1 cellular context compared by ENCODE assay signal in the genomic region with DNA sequence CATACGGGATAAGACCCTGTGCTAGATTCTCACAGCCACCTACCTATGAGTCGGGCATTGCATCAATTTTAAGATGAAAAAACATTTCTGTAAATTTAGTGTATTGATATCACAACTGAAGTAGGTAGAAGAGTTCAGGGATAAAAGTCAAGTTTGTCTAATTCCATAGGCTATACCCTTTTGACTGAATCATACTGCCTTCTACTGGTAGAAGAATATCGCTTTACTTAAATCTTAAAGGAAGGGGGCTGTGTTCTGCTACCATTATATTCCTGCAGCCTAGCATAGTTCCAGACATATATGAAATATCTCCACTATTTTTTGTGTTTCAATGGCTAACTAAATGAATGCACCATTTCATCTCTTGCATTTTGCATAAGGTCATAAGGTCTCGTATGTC.
TF ChIP-seq lines count a peak whose summit lies in the region.

No MANE protein-coding gene starts in this region.

TF ChIP-seq in H1, 55 proteins besides CTCF, POLR2A, EP300 and RAD21:
- TF ChIP-seq HDAC2 (IDR thresholded peaks at IDR 0.05; ENCODE audit: borderline replicate concordance in 1 of 2, low read depth in 2 of 2, low read length in 2 of 2) (no peak), NRF1 (IDR thresholded peaks at IDR 0.05; ENCODE audit: low read depth, low read length) (no peak), TAF1 (IDR thresholded peaks at IDR 0.05; ENCODE audit: low read depth, low read length) (no peak), RNF2 (IDR thresholded peaks at IDR 0.05; ENCODE audit: borderline replicate concordance, low read depth, low read length, missing control alignments, poor library complexity, severe bottlenecking) (no peak), HDAC6 (IDR thresholded peaks at IDR 0.05; ENCODE audit: low read depth, low read length) (no peak), RBBP5 (IDR thresholded peaks at IDR 0.05; ENCODE audit: borderline replicate concordance, low read depth, low read length) (no peak), TAF7 (optimal IDR thresholded peaks at IDR 0.05; ENCODE audit: borderline replicate concordance, low read depth, low read length) (no peak), SIN3A (conservative IDR thresholded peaks at IDR 0.05 in 1 of 2, IDR thresholded peaks at IDR 0.05 in 1 of 2; ENCODE audit: low read depth in 1 of 2, low read length in 2 of 2) (no peak), SP4 (IDR thresholded peaks at IDR 0.05; ENCODE audit: low read length) (no peak), CHD2 (IDR thresholded peaks at IDR 0.05; ENCODE audit: low read length) (no peak), ZNF274 (IDR thresholded peaks at IDR 0.05; ENCODE audit: borderline replicate concordance, extremely low read depth, low read length) (no peak), MAX (IDR thresholded peaks at IDR 0.05) (no peak), JUN (IDR thresholded peaks at IDR 0.05; ENCODE audit: low read depth, low read length) (no peak), SRF (IDR thresholded peaks at IDR 0.05; ENCODE audit: low read depth, low read length) (no peak), FOSL1 (IDR thresholded peaks at IDR 0.05; ENCODE audit: insufficient read depth, low read depth, low read length) (no peak)
- TF ChIP-seq, protein P1, sequence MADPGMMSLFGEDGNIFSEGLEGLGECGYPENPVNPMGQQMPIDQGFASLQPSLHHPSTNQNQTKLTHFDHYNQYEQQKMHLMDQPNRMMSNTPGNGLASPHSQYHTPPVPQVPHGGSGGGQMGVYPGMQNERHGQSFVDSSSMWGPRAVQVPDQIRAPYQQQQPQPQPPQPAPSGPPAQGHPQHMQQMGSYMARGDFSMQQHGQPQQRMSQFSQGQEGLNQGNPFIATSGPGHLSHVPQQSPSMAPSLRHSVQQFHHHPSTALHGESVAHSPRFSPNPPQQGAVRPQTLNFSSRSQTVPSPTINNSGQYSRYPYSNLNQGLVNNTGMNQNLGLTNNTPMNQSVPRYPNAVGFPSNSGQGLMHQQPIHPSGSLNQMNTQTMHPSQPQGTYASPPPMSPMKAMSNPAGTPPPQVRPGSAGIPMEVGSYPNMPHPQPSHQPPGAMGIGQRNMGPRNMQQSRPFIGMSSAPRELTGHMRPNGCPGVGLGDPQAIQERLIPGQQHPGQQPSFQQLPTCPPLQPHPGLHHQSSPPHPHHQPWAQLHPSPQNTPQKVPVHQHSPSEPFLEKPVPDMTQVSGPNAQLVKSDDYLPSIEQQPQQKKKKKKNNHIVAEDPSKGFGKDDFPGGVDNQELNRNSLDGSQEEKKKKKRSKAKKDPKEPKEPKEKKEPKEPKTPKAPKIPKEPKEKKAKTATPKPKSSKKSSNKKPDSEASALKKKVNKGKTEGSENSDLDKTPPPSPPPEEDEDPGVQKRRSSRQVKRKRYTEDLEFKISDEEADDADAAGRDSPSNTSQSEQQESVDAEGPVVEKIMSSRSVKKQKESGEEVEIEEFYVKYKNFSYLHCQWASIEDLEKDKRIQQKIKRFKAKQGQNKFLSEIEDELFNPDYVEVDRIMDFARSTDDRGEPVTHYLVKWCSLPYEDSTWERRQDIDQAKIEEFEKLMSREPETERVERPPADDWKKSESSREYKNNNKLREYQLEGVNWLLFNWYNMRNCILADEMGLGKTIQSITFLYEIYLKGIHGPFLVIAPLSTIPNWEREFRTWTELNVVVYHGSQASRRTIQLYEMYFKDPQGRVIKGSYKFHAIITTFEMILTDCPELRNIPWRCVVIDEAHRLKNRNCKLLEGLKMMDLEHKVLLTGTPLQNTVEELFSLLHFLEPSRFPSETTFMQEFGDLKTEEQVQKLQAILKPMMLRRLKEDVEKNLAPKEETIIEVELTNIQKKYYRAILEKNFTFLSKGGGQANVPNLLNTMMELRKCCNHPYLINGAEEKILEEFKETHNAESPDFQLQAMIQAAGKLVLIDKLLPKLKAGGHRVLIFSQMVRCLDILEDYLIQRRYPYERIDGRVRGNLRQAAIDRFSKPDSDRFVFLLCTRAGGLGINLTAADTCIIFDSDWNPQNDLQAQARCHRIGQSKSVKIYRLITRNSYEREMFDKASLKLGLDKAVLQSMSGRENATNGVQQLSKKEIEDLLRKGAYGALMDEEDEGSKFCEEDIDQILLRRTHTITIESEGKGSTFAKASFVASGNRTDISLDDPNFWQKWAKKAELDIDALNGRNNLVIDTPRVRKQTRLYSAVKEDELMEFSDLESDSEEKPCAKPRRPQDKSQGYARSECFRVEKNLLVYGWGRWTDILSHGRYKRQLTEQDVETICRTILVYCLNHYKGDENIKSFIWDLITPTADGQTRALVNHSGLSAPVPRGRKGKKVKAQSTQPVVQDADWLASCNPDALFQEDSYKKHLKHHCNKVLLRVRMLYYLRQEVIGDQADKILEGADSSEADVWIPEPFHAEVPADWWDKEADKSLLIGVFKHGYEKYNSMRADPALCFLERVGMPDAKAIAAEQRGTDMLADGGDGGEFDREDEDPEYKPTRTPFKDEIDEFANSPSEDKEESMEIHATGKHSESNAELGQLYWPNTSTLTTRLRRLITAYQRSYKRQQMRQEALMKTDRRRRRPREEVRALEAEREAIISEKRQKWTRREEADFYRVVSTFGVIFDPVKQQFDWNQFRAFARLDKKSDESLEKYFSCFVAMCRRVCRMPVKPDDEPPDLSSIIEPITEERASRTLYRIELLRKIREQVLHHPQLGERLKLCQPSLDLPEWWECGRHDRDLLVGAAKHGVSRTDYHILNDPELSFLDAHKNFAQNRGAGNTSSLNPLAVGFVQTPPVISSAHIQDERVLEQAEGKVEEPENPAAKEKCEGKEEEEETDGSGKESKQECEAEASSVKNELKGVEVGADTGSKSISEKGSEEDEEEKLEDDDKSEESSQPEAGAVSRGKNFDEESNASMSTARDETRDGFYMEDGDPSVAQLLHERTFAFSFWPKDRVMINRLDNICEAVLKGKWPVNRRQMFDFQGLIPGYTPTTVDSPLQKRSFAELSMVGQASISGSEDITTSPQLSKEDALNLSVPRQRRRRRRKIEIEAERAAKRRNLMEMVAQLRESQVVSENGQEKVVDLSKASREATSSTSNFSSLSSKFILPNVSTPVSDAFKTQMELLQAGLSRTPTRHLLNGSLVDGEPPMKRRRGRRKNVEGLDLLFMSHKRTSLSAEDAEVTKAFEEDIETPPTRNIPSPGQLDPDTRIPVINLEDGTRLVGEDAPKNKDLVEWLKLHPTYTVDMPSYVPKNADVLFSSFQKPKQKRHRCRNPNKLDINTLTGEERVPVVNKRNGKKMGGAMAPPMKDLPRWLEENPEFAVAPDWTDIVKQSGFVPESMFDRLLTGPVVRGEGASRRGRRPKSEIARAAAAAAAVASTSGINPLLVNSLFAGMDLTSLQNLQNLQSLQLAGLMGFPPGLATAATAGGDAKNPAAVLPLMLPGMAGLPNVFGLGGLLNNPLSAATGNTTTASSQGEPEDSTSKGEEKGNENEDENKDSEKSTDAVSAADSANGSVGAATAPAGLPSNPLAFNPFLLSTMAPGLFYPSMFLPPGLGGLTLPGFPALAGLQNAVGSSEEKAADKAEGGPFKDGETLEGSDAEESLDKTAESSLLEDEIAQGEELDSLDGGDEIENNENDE (IDR thresholded peaks at IDR 0.05; ENCODE audit: insufficient replicate concordance, low read length), result no peak
TF ChIP-seq in H1: peak in this region for 0.
